ENCODE assay signal across 9 cellular contexts in the genomic region with DNA sequence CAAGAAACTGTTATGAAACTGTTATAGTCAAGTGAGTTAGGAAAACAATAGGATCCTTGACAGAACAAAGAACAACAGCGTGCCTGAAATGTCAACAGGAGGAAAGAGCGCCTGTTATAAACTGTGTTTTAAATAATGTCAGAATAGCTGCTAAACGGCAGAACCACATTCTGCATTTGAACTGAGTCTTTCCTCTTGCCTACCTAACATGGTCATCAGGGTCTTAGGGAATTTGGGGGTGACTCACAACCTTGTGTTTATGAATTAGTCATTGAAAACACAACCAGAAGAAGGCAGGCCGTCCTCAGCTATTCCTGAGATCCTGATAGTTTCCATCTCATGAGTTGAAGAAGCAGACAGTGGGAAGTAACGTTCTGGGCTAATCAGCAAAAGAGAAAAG.
DNase-seq lines count a peak whose midpoint lies in the region; ATAC-seq, FAIRE-seq and TF ChIP-seq lines count a peak whose summit lies in the region.
"Had no signal": no experiment of that assay in that cellular context is flagged by ENCODE, and none has a peak within 500 bp of the region (broad histone marks: within the 10 kb centered on the region; RNA-seq: fewer than 3 reads in every experiment).

No MANE protein-coding gene starts in this region.

- no peak overlapping the region for H4K91ac ChIP-seq in H9 (ENCODE audit: insufficient read length, low read depth, low read length)

- H3K9me3 Mint-ChIP-seq in H9: no peaks in the 10 kb centered on the region
- H3K9me3 Mint-ChIP-seq: activated naive CD8-positive, alpha-beta T cell treated with anti-CD3 and anti-CD28 coated beads for 36 hours had no signal

- in situ Hi-C loops in mammary epithelial cell (cut with MboI; ENCODE audit: low sequenced_read_pairs in 2 of 2): no loop called here

- intact Hi-C loops in mammary epithelial cell (cut with micrococcal nuclease) (no loop called here), upper lobe of right lung (cut with DNase I) (no loop called here)

- H4K20me1 ChIP-seq in mammary epithelial cell (ENCODE audit: insufficient read depth, low read length) (no peaks in the 10 kb centered on the region), H9 (ENCODE audit: control insufficient read depth, insufficient read depth, insufficient read length) (no peaks in the 10 kb centered on the region), MM.1S (ENCODE audit: insufficient read depth, low read length) (no peaks in the 10 kb centered on the region)

- H3K4me3 Mint-ChIP-seq in H9: no peak overlapping the region
- H3K4me3 Mint-ChIP-seq: activated naive CD8-positive, alpha-beta T cell treated with anti-CD3 and anti-CD28 coated beads for 36 hours had no signal

- dilution Hi-C loops in mammary epithelial cell (cut with HindIII; ENCODE audit: low sequenced_read_pairs): no loop called here

- H3F3A ChIP-seq in MM.1S (ENCODE audit: insufficient read depth, low read length): no peaks in the 10 kb centered on the region

- H3K9ac ChIP-seq in mammary epithelial cell (ENCODE audit: insufficient read depth, low read length) (no peak overlapping the region), H9 (ENCODE audit: extremely low read depth, insufficient read length, low read length) (no peak overlapping the region), MM.1S (ENCODE audit: low read length) (no peak overlapping the region)

- DNase-seq in HTR-8/SVneo (ENCODE audit: insufficient read length, low spot score) (peak; percentile 36), mammary epithelial cell (peak; percentile 95), kidney tubule cell (ENCODE audit: low spot score) (peak; percentile 93), upper lobe of right lung (no peak), H9 (no peak), MM.1S (no peak)
- no peak for DNase-seq in effector memory CD4-positive, alpha-beta T cell
- DNase-seq: activated CD4-positive, CD25-positive, alpha-beta regulatory T cell; activated naive CD8-positive, alpha-beta T cell treated with anti-CD3 and anti-CD28 coated beads for 36 hours had no signal

- TF ChIP-seq CTCF in mammary epithelial cell (conservative IDR thresholded peaks at IDR 0.05 in 1 of 2, IDR thresholded peaks at IDR 0.05 in 1 of 2; ENCODE audit: extremely low read depth in 1 of 2, insufficient read depth in 1 of 2, low read depth in 1 of 2, low read length in 2 of 2) (no peak), upper lobe of right lung (IDR thresholded peaks at IDR 0.05) (no peak), H9 (conservative IDR thresholded peaks at IDR 0.05) (no peak), MM.1S (IDR thresholded peaks at IDR 0.05; ENCODE audit: low read length) (no peak)

- CTCF ChIA-PET in mammary epithelial cell (lab: Charles Lee; ENCODE audit: low non-redundant PET): no interaction called here

- no peaks in the 10 kb centered on the region for H3K27me3 ChIP-seq in mammary epithelial cell (ENCODE audit: insufficient read depth, low read length)
- no peaks in the 10 kb centered on the region for H3K27me3 ChIP-seq in upper lobe of right lung
- H3K27me3 ChIP-seq in effector memory CD4-positive, alpha-beta T cell (replicated peaks; ENCODE audit: control insufficient read depth, insufficient read depth, low read length, poor library complexity, severe bottlenecking): no peaks in the 10 kb centered on the region
- H3K27me3 ChIP-seq in H9 (ENCODE audit: insufficient read depth, low read length): no peaks in the 10 kb centered on the region
- H3K27me3 ChIP-seq in MM.1S (replicated peaks; ENCODE audit: insufficient read depth, low read length): no peaks in the 10 kb centered on the region

- no peak overlapping the region for H4K8ac ChIP-seq in H9 (replicated peaks; ENCODE audit: insufficient read length, low read depth, low read length)

- no peaks in the 10 kb centered on the region for H3K27me3 Mint-ChIP-seq in H9 (ENCODE audit: low read depth)
- H3K27me3 Mint-ChIP-seq: activated naive CD8-positive, alpha-beta T cell treated with anti-CD3 and anti-CD28 coated beads for 36 hours had no signal

- H2BK120ac ChIP-seq in H9 (ENCODE audit: low read depth, low read length, poor library complexity, severe bottlenecking): no peak overlapping the region

- H3K4me1 Mint-ChIP-seq in H9: peaks cover 0 to 3% of the 10 kb centered on the region in 2 experiments; a peak in 2 of 4 replicates
- H3K4me1 Mint-ChIP-seq: activated naive CD8-positive, alpha-beta T cell treated with anti-CD3 and anti-CD28 coated beads for 36 hours had no signal

- 53% methylated on average over 5 of the region's 5 CpGs for WGBS in mammary epithelial cell (ENCODE audit: low coverage, missing lambda C conversion rate)
- no CpG with 5 or more reads among the region's 5 CpGs for WGBS in H9 (ENCODE audit: extremely low coverage, insufficient read length, low lambda C conversion rate)

- no peak overlapping the region for H3T11ph ChIP-seq in H9 (ENCODE audit: low read length)

- H2AK5ac ChIP-seq in H9 (ENCODE audit: insufficient read length, low read length): no peak overlapping the region

- no peak overlapping the region for H3K18ac ChIP-seq in H9 (ENCODE audit: insufficient read length, low read depth, low read length)

- H3K27ac Mint-ChIP-seq in H9: no peak overlapping the region
- H3K27ac Mint-ChIP-seq: activated naive CD8-positive, alpha-beta T cell treated with anti-CD3 and anti-CD28 coated beads for 36 hours had no signal

- no peak overlapping the region for H3K14ac ChIP-seq in H9 (ENCODE audit: insufficient read depth, low read length)

- H3K27ac ChIP-seq in mammary epithelial cell (ENCODE audit: insufficient read depth, low read depth, low read length): peak overlapping the region; percentile 50
- H3K27ac ChIP-seq in upper lobe of right lung: peak overlapping the region; percentile 3
- no peak overlapping the region for H3K27ac ChIP-seq in effector memory CD4-positive, alpha-beta T cell (ENCODE audit: insufficient read depth, low read length, poor library complexity, severe bottlenecking)
- H3K27ac ChIP-seq in H9 (ENCODE audit: insufficient read length, low read depth, low read length): no peak overlapping the region
- H3K27ac ChIP-seq in MM.1S (ENCODE audit: low read length): no peak overlapping the region

- no peak overlapping the region for H3K4ac ChIP-seq in H9 (ENCODE audit: low read depth, low read length)

- H3K9me2 ChIP-seq in MM.1S (replicated peaks; ENCODE audit: insufficient read depth, low read length): no peaks in the 10 kb centered on the region

- no peak overlapping the region for H2BK15ac ChIP-seq in H9 (ENCODE audit: low read depth, low read length)

- H3K23ac ChIP-seq in H9 (ENCODE audit: insufficient read length, low read depth, low read length): no peak overlapping the region

- H2AFZ ChIP-seq in mammary epithelial cell (ENCODE audit: low read depth, low read length) (peak overlapping the region; percentile 8), H9 (ENCODE audit: low read length) (no peak overlapping the region), MM.1S (ENCODE audit: low read length) (no peak overlapping the region)

- no peak overlapping the region for H3K4me3 ChIP-seq in mammary epithelial cell (replicated peaks in 1 of 3; ENCODE audit: insufficient read depth in 1 of 3, low read depth in 2 of 3, low read length in 3 of 3)
- no peak overlapping the region for H3K4me3 ChIP-seq in upper lobe of right lung
- no peak overlapping the region for H3K4me3 ChIP-seq in effector memory CD4-positive, alpha-beta T cell (ENCODE audit: insufficient read depth, low read depth, low read length, poor library complexity, severe bottlenecking)
- H3K4me3 ChIP-seq in MM.1S (ENCODE audit: low read length): no peak overlapping the region

- H3K23me2 ChIP-seq in H9 (ENCODE audit: insufficient read length, low read depth, low read length, poor library complexity, severe bottlenecking): no peaks in the 10 kb centered on the region

- H2BK5ac ChIP-seq in H9 (ENCODE audit: insufficient read length, low read length): no peak overlapping the region

- H2BK12ac ChIP-seq in H9 (ENCODE audit: insufficient read length, low read depth, low read length): no peak overlapping the region

- no peaks in the 10 kb centered on the region for H3K36me3 ChIP-seq in mammary epithelial cell (ENCODE audit: insufficient read depth, low read length)
- H3K36me3 ChIP-seq in upper lobe of right lung: no peaks in the 10 kb centered on the region
- no peaks in the 10 kb centered on the region for H3K36me3 ChIP-seq in effector memory CD4-positive, alpha-beta T cell (ENCODE audit: control insufficient read depth, insufficient read depth, low read length)
- H3K36me3 ChIP-seq in MM.1S (replicated peaks; ENCODE audit: insufficient read depth, low read length): no peaks in the 10 kb centered on the region

- no peak overlapping the region for H3K4me2 ChIP-seq in mammary epithelial cell (ENCODE audit: insufficient read depth, low read depth, low read length)
- no peak overlapping the region for H3K4me2 ChIP-seq in H9 (ENCODE audit: insufficient read depth, insufficient read length, low read length)
- H3K4me2 ChIP-seq in MM.1S (ENCODE audit: low read depth, low read length): no peak overlapping the region

- no peak overlapping the region for H3K56ac ChIP-seq in H9 (ENCODE audit: insufficient read length, low read depth, low read length)

- no peaks in the 10 kb centered on the region for H3K36me3 Mint-ChIP-seq in H9 (ENCODE audit: insufficient read depth in 1 of 3, low read depth in 3 of 3)
- H3K36me3 Mint-ChIP-seq: activated naive CD8-positive, alpha-beta T cell treated with anti-CD3 and anti-CD28 coated beads for 36 hours had no signal

- H3K9me3 ChIP-seq in mammary epithelial cell (replicated peaks; ENCODE audit: insufficient read depth, low read length) (peaks cover 2% of the 10 kb centered on the region), upper lobe of right lung (no peaks in the 10 kb centered on the region), H9 (ENCODE audit: control insufficient read depth, low read depth, low read length) (no peaks in the 10 kb centered on the region), MM.1S (replicated peaks; ENCODE audit: insufficient read depth, low read length) (no peaks in the 10 kb centered on the region)
- no peaks in the 10 kb centered on the region for H3K9me3 ChIP-seq in effector memory CD4-positive, alpha-beta T cell (ENCODE audit: control insufficient read depth, low read length)

- no peak overlapping the region for H2BK20ac ChIP-seq in H9 (ENCODE audit: low read depth, low read length, poor library complexity, severe bottlenecking)

- H3K79me2 ChIP-seq in mammary epithelial cell (ENCODE audit: insufficient read depth, low read length) (no peaks in the 10 kb centered on the region), H9 (ENCODE audit: insufficient read depth, low read length) (no peaks in the 10 kb centered on the region), MM.1S (ENCODE audit: low read length) (no peaks in the 10 kb centered on the region)

- no peaks in the 10 kb centered on the region for H3K79me1 ChIP-seq in H9 (ENCODE audit: insufficient read depth, low read depth, low read length, poor library complexity, severe bottlenecking)

- no TSS peak for BruUV-seq in mammary epithelial cell (replicated peaks; lab: Mats Ljungman, UMichigan)

- no peak overlapping the region for H4K5ac ChIP-seq in H9 (ENCODE audit: insufficient read length, low read depth, low read length)

- H3K4me1 ChIP-seq in mammary epithelial cell (ENCODE audit: insufficient read depth, low read length): peaks cover 48% of the 10 kb centered on the region
- H3K4me1 ChIP-seq in upper lobe of right lung: peaks cover 5% of the 10 kb centered on the region
- no peaks in the 10 kb centered on the region for H3K4me1 ChIP-seq in effector memory CD4-positive, alpha-beta T cell (ENCODE audit: control insufficient read depth, insufficient read depth, low read length, poor library complexity, severe bottlenecking)
- no peaks in the 10 kb centered on the region; the same call in 1 of the 2 replicates for H3K4me1 ChIP-seq in H9 (ENCODE audit: insufficient read depth, low read length)
- H3K4me1 ChIP-seq in MM.1S (ENCODE audit: low read length): no peaks in the 10 kb centered on the region

- peak; percentile 49 for FAIRE-seq in HTR-8/SVneo (lab: Jason Lieb, UNC)

- ATAC-seq in upper lobe of right lung: no peak

Comparison
In these comparisons a context has a peak if more than half of its experiments do, and no peak if none do; other contexts are left out.
1. DNase-seq: peak in HTR-8/SVneo (single experiment), mammary epithelial cell (single experiment) and kidney tubule cell (single experiment); none in upper lobe of right lung (single experiment), effector memory CD4-positive, alpha-beta T cell (0 of 3), H9 (single experiment) and MM.1S (single experiment).
2. H3K27ac ChIP-seq: peak in mammary epithelial cell (single experiment) and upper lobe of right lung (single experiment); none in effector memory CD4-positive, alpha-beta T cell (single experiment), H9 (single experiment) and MM.1S (single experiment).